2 cellular contexts compared by ENCODE assay signal in genomic region chr1:51961231-51961630, GRCh38.
A peak's percentile ranks its signal among the peaks of the same experiment; 100 is the strongest.
TF ChIP-seq lines count a peak whose summit lies in the region.

No MANE protein-coding gene starts in this region.

TF ChIP-seq in GM23338, 12 proteins besides CTCF, POLR2A, EP300 and RAD21:
- TF ChIP-seq ZNF462 (CRISPR knock-in tag; IDR thresholded peaks at IDR 0.05) (no peak), STAT1 (IDR thresholded peaks at IDR 0.05; ENCODE audit: unreplicated experiment) (no peak), POLR2AphosphoS5 (IDR thresholded peaks at IDR 0.05; ENCODE audit: low read depth) (no peak), EZH2phosphoT487 (IDR thresholded peaks at IDR 0.05; ENCODE audit: unreplicated experiment) (no peak), CREB1 (CRISPR knock-in tag; IDR thresholded peaks at IDR 0.05; ENCODE audit: low read depth) (no peak), REST (IDR thresholded peaks at IDR 0.05; ENCODE audit: unreplicated experiment) (no peak), EZH2 (IDR thresholded peaks at IDR 0.05; ENCODE audit: low read depth, unreplicated experiment) (no peak), ETS1 (IDR thresholded peaks at IDR 0.05) (no peak), NANOG (IDR thresholded peaks at IDR 0.05; ENCODE audit: borderline replicate concordance) (no peak), ZNF114 (CRISPR knock-in tag; IDR thresholded peaks at IDR 0.05) (no peak)

TF ChIP-seq in GM12878, 131 proteins besides CTCF, POLR2A, EP300 and RAD21 (continued from another document and continues in another):
- TF ChIP-seq SKIL (IDR thresholded peaks at IDR 0.05; ENCODE audit: low read depth, poor library complexity, severe bottlenecking): no peak
- TF ChIP-seq POLR2AphosphoS5 (IDR thresholded peaks at IDR 0.05; ENCODE audit: low read length): no peak
- no peak for TF ChIP-seq ELK1 (IDR thresholded peaks at IDR 0.05; ENCODE audit: low read depth, low read length)
- TF ChIP-seq CEBPB (IDR thresholded peaks at IDR 0.05; ENCODE audit: borderline replicate concordance in 1 of 2, low read depth in 2 of 2, low read length in 2 of 2): no peak
- no peak for TF ChIP-seq PAX8 (IDR thresholded peaks at IDR 0.05)
- no peak for TF ChIP-seq PBX3 (IDR thresholded peaks at IDR 0.05; ENCODE audit: insufficient replicate concordance, low read depth, low read length)
- no peak for TF ChIP-seq LARP7 (IDR thresholded peaks at IDR 0.05)
- TF ChIP-seq POU2F2 (IDR thresholded peaks at IDR 0.05; ENCODE audit: borderline replicate concordance, low read depth, low read length): no peak
- TF ChIP-seq MEF2B (IDR thresholded peaks at IDR 0.05; ENCODE audit: partially characterized antibody, poor library complexity, severe bottlenecking): peak; percentile 87
- no peak for TF ChIP-seq BCLAF1 (IDR thresholded peaks at IDR 0.05)
- TF ChIP-seq CREB1 (IDR thresholded peaks at IDR 0.05; ENCODE audit: low read depth): no peak
- no peak for TF ChIP-seq ZNF384 (IDR thresholded peaks at IDR 0.05; ENCODE audit: borderline replicate concordance, low read depth, low read length)
- no peak for TF ChIP-seq MXI1 (IDR thresholded peaks at IDR 0.05; ENCODE audit: low read depth, low read length)
- TF ChIP-seq CEBPZ (IDR thresholded peaks at IDR 0.05; ENCODE audit: low read depth, low read length): no peak
- no peak for TF ChIP-seq ATF3 (IDR thresholded peaks at IDR 0.05; ENCODE audit: borderline replicate concordance, extremely low read depth, low read depth, low read length)
- TF ChIP-seq SUPT20H (IDR thresholded peaks at IDR 0.05; ENCODE audit: borderline replicate concordance, control insufficient read depth, low read depth, low read length): no peak
- TF ChIP-seq NR2F1 (conservative IDR thresholded peaks at IDR 0.05): peak; percentile 37; the same call in 1 of the 2 replicates
- TF ChIP-seq DPF2 (IDR thresholded peaks at IDR 0.05): peak; percentile 50
- no peak for TF ChIP-seq RCOR1 (conservative IDR thresholded peaks at IDR 0.05; ENCODE audit: low read depth, low read length)
- 0 out of 2 replicates have a peak, but pooled peaks have one; percentile 23 for TF ChIP-seq NBN (IDR thresholded peaks at IDR 0.05)
- TF ChIP-seq BHLHE40 (IDR thresholded peaks at IDR 0.05; ENCODE audit: borderline replicate concordance in 1 of 2, low read depth in 2 of 2, low read length in 1 of 2): no peak; a peak in 1 of 4 replicates
- 0 out of 2 replicates have a peak, but pooled peaks have one; percentile 21 for TF ChIP-seq ATF7 (IDR thresholded peaks at IDR 0.05; ENCODE audit: low read depth)
- TF ChIP-seq NFYA (IDR thresholded peaks at IDR 0.05; ENCODE audit: borderline replicate concordance, low read depth, low read length): no peak
- TF ChIP-seq SMAD1 (IDR thresholded peaks at IDR 0.05; ENCODE audit: low read depth, partially characterized antibody): peak; percentile 40
- TF ChIP-seq EZH2 (IDR thresholded peaks at IDR 0.05; ENCODE audit: borderline replicate concordance, control insufficient read depth, low read depth, low read length): no peak
- no peak for TF ChIP-seq RELB (IDR thresholded peaks at IDR 0.05; ENCODE audit: low read depth)
- no peak for TF ChIP-seq HCFC1 (IDR thresholded peaks at IDR 0.05; ENCODE audit: low read length)
- no peak for TF ChIP-seq NR2C1 (IDR thresholded peaks at IDR 0.05)
- 0 out of 2 replicates have a peak, but pooled peaks have one; percentile 13 for TF ChIP-seq BMI1 (IDR thresholded peaks at IDR 0.05; ENCODE audit: borderline replicate concordance)
- TF ChIP-seq RB1 (IDR thresholded peaks at IDR 0.05; ENCODE audit: borderline replicate concordance): no peak
- no peak for TF ChIP-seq SMC3 (IDR thresholded peaks at IDR 0.05; ENCODE audit: borderline replicate concordance, low read length)
- TF ChIP-seq IKZF2 (IDR thresholded peaks at IDR 0.05): peak; percentile 68 to 70; a peak in 2 of 4 replicates
- TF ChIP-seq ZBTB40 (IDR thresholded peaks at IDR 0.05; ENCODE audit: borderline replicate concordance): no peak
- no peak for TF ChIP-seq SUZ12 (IDR thresholded peaks at IDR 0.05; ENCODE audit: unreplicated experiment)
- TF ChIP-seq CBFB (IDR thresholded peaks at IDR 0.05; ENCODE audit: low read depth): no peak
- no peak for TF ChIP-seq ZNF622 (IDR thresholded peaks at IDR 0.05)
- TF ChIP-seq TARDBP (IDR thresholded peaks at IDR 0.05; ENCODE audit: borderline replicate concordance): no peak
